In genomic region chr22:44448271-44448780, GRCh38 we compare ENCODE assay signal across 9 cellular contexts. TPM values are rescaled to one million over a fixed set of nuclear protein-coding genes. Genes with fewer than 3 reads are reported as not detected.
A peak's percentile ranks its signal among the peaks of the same experiment; 100 is the strongest.
DNase-seq lines count a peak whose midpoint lies in the region; ATAC-seq and TF ChIP-seq lines count a peak whose summit lies in the region.
"Had no signal": no experiment of that assay in that cellular context is flagged by ENCODE, and none has a peak within 500 bp of the region (broad histone marks: within the 10 kb centered on the region; RNA-seq: fewer than 3 reads in every experiment).

No MANE protein-coding gene starts in this region.

- H3K27me3 ChIP-seq in H7 (ENCODE audit: control insufficient read depth, insufficient read depth, low read length), result no peaks in the 10 kb centered on the region
- no peaks in the 10 kb centered on the region for H3K27me3 ChIP-seq in SJSA1 (replicated peaks)
- no peaks in the 10 kb centered on the region for H3K27me3 ChIP-seq in stomach

- no peak overlapping the region for H3K4me3 Mint-ChIP-seq in progenitor cell of endocrine pancreas (ENCODE audit: low read depth)

- intact Hi-C loops in left ventricle myocardium superior (cut with micrococcal nuclease) (no loop called here), stomach (cut with DNase I; ENCODE audit: low total_unique reads) (no loop called here)

- H3K9me3 ChIP-seq in SJSA1 (replicated peaks), result peaks cover 8% of the 10 kb centered on the region; the same call in 1 of the 2 replicates
- H3K9me3 ChIP-seq in stomach, result peaks cover 0 to 9% (median 4%) of the 10 kb centered on the region in 4 donors

- TF ChIP-seq EP300 in stomach (IDR thresholded peaks at IDR 0.05), result no peak

- peaks cover 3% of the 10 kb centered on the region for H3K27me3 Mint-ChIP-seq in progenitor cell of endocrine pancreas

- TF ChIP-seq CTCF in stomach (IDR thresholded peaks at IDR 0.05), result no peak
- TF ChIP-seq CTCF in progenitor cell of endocrine pancreas (IDR thresholded peaks at IDR 0.05; ENCODE audit: unreplicated experiment), result no peak

- H3K27ac Mint-ChIP-seq in progenitor cell of endocrine pancreas, result no peak overlapping the region

- TF ChIP-seq POLR2A in stomach (IDR thresholded peaks at IDR 0.05), result no peak

- H3K4me3 ChIP-seq in H7 (ENCODE audit: insufficient read depth, low read depth, low read length), result no peak overlapping the region
- no peak overlapping the region for H3K4me3 ChIP-seq in SJSA1
- H3K4me3 ChIP-seq in stomach, result no peak overlapping the region

- peak; percentile 97 for ATAC-seq in left ventricle myocardium superior
- no peak for ATAC-seq in GM19324 (IDR thresholded peaks at IDR 0.05; ENCODE audit: low FRiP score, unreplicated experiment)
- no peak for ATAC-seq in HG03135 (IDR thresholded peaks at IDR 0.05; ENCODE audit: unreplicated experiment)
- ATAC-seq in GM21825 (IDR thresholded peaks at IDR 0.05; ENCODE audit: unreplicated experiment), result no peak

- 20 to 39% (median 38%) methylated on average over 14 of the region's 14 CpGs for WGBS in stomach, 5 donors

- no peaks in the 10 kb centered on the region for H3K9me3 Mint-ChIP-seq in progenitor cell of endocrine pancreas (ENCODE audit: low read depth)

- H3K4me1 ChIP-seq in SJSA1 (replicated peaks) (peaks cover 32% of the 10 kb centered on the region), stomach (peaks cover 0 to 14% (median 9%) of the 10 kb centered on the region in 4 donors)
- H3K4me1 ChIP-seq: parathyroid adenoma had no signal

- H3K36me3 ChIP-seq in H7 (replicated peaks; ENCODE audit: control insufficient read depth, insufficient read depth, low read length), result no peaks in the 10 kb centered on the region
- H3K36me3 ChIP-seq in SJSA1, result no peaks in the 10 kb centered on the region
- H3K36me3 ChIP-seq in stomach, result no peaks in the 10 kb centered on the region

- peak; percentile 32 for DNase-seq in H7
- DNase-seq in SJSA1 (ENCODE audit: low read depth in 1 of 2, low spot score in 2 of 2), result peak; percentile 95 to 97
- peak; percentile 84 for DNase-seq in left ventricle myocardium superior
- peak; percentile 72 for DNase-seq in stomach
- no peak for DNase-seq in progenitor cell of endocrine pancreas (ENCODE audit: low spot score, unreplicated experiment)

- H3K27ac ChIP-seq in SJSA1 (peak overlapping the region; percentile 73), stomach (peak overlapping the region in 1 of 5 donors; percentile 47)
- H3K27ac ChIP-seq: parathyroid adenoma had no signal

- no peaks in the 10 kb centered on the region for H3K36me3 Mint-ChIP-seq in progenitor cell of endocrine pancreas (ENCODE audit: insufficient read depth)

- peaks cover 2% of the 10 kb centered on the region for H3K4me1 Mint-ChIP-seq in progenitor cell of endocrine pancreas (ENCODE audit: low read depth)

RNA-seq across cellular contexts. Expression of gene RTL6, which starts 49.7 kb away (rescaled TPM):
- total RNA-seq in H7 (2014; rRNA removed; shearing (Covaris generic)), result 13.9 and 16.6 TPM in 2 replicates
- total RNA-seq in SJSA1 (2014; rRNA removed; shearing (Covaris generic)), result 12.3 and 20.0 TPM in 2 replicates
- total RNA-seq in left ventricle myocardium superior (24.7 TPM), stomach (10 to 100 TPM in 4 of 5 donors, 1 to 10 TPM in 1; 5.8 to 25.4 (median 16.9) TPM), progenitor cell of endocrine pancreas (48.8 and 50.4 TPM in 2 replicates)
- polyA plus RNA-seq in stomach, result 1 to 10 TPM; 4.0 to 9.2 (median 8.4) TPM
